Comparison of ENCODE assay signal across 25 cellular contexts in genomic region chr2:127626917-127627739, GRCh38. TPM values are rescaled to one million over a fixed set of nuclear protein-coding genes. Genes with fewer than 3 reads are reported as not detected.
DNase-seq lines count a peak whose midpoint lies in the region; ATAC-seq and TF ChIP-seq lines count a peak whose summit lies in the region.
"Had no signal": no experiment of that assay in that cellular context is flagged by ENCODE, and none has a peak within 500 bp of the region (broad histone marks: within the 10 kb centered on the region; RNA-seq: fewer than 3 reads in every experiment).

No MANE protein-coding gene starts in this region.

- ATAC-seq in Right ventricle myocardium superior (ENCODE audit: poor library complexity) (no peak), lower lobe of right lung (no peak), HG03432 (IDR thresholded peaks at IDR 0.05; ENCODE audit: unreplicated experiment) (no peak)
- no peak for ATAC-seq in stimulated activated naive B cell treated with anti-CD40 and anti-IgM and Interleukin-4, amounts not matched to agents 10 μg/mL and 1 μg/mL and 100 μg/mL, for 72 hours (replicated peaks)
- ATAC-seq: HCT116, SK-N-SH treated with all-trans-retinoic acid at 6 μM for 48 hours had no signal

- H3K4me3 Mint-ChIP-seq in stimulated activated naive B cell treated with anti-CD40 and anti-IgM and Interleukin-4, amounts not matched to agents 10 μg/mL and 1 μg/mL and 100 μg/mL, for 72 hours: no peak overlapping the region

- H3K27ac ChIP-seq in right atrium auricular region (no peak overlapping the region), lower lobe of right lung (no peak overlapping the region)
- H3K27ac ChIP-seq: RWPE1 had no signal

- H3K4me3 ChIP-seq in right atrium auricular region: no peak overlapping the region
- no peak overlapping the region for H3K4me3 ChIP-seq in H7 (ENCODE audit: insufficient read depth, low read depth, low read length)
- H3K4me3 ChIP-seq in lower lobe of right lung: no peak overlapping the region

- intact Hi-C loops in Right ventricle myocardium superior (cut with DNase I): no loop called here
- intact Hi-C loops in lower lobe of right lung (cut with DNase I): no loop called here

- H3K27ac Mint-ChIP-seq in stimulated activated naive B cell treated with anti-CD40 and anti-IgM and Interleukin-4, amounts not matched to agents 10 μg/mL and 1 μg/mL and 100 μg/mL, for 72 hours: peak overlapping the region; percentile 65

- H3K9me3 ChIP-seq in right atrium auricular region (no peaks in the 10 kb centered on the region), lower lobe of right lung (no peaks in the 10 kb centered on the region)
- H3K9me3 ChIP-seq: Caco-2 had no signal

- H3K4me1 ChIP-seq in right atrium auricular region (peaks cover 0 to 20% of the 10 kb centered on the region in 2 donors), lower lobe of right lung (peaks cover 28% of the 10 kb centered on the region)
- H3K4me1 ChIP-seq: Caco-2 had no signal

- H3K27me3 ChIP-seq in right atrium auricular region: no peaks in the 10 kb centered on the region
- H3K27me3 ChIP-seq in H7 (ENCODE audit: control insufficient read depth, insufficient read depth, low read length): no peaks in the 10 kb centered on the region
- H3K27me3 ChIP-seq in lower lobe of right lung (ENCODE audit: low read depth): no peaks in the 10 kb centered on the region

- H3K9me3 Mint-ChIP-seq in stimulated activated naive B cell treated with anti-CD40 and anti-IgM and Interleukin-4, amounts not matched to agents 10 μg/mL and 1 μg/mL and 100 μg/mL, for 72 hours: no peaks in the 10 kb centered on the region

- no peaks in the 10 kb centered on the region for H3K27me3 Mint-ChIP-seq in stimulated activated naive B cell treated with anti-CD40 and anti-IgM and Interleukin-4, amounts not matched to agents 10 μg/mL and 1 μg/mL and 100 μg/mL, for 72 hours

- TF ChIP-seq CTCF in right atrium auricular region (IDR thresholded peaks at IDR 0.05): no peak
- no peak for TF ChIP-seq CTCF in lower lobe of right lung (IDR thresholded peaks at IDR 0.05)
- TF ChIP-seq CTCF in GM13976 (IDR thresholded peaks at IDR 0.05; ENCODE audit: borderline replicate concordance, control extremely low read depth, extremely low read depth, insufficient read depth, missing control alignments): no peak

- DNase-seq in Right ventricle myocardium superior (peak; percentile 32), right atrium auricular region (ENCODE audit: low spot score) (no peak), H7 (peak; percentile 58), lower lobe of right lung (peak; percentile 41), GM13976 (ENCODE audit: low spot score) (no peak), middle frontal gyrus (ENCODE audit: extremely low spot score, low spot score) (no peak)
- no peak for DNase-seq in stimulated activated naive B cell treated with anti-CD40 and anti-IgM and Interleukin-4, amounts not matched to agents 10 μg/mL and 1 μg/mL and 100 μg/mL, for 72 hours
- DNase-seq: 8988T, Caco-2, DMS 273 treated with DMSO at 0.1 percent for 48 hours, GDM1, GOT3, Karpas-422, MV-4-11, NCI-H1105 treated with DMSO at 0.1 percent for 48 hours, NCI-H2029 treated with DMSO at 0.1 percent for 48 hours, NCI-H226, NCI-H510A treated with DMSO at 0.1 percent for 48 hours, NCI-H748 treated with DMSO at 0.1 percent for 48 hours had no signal

- H3K36me3 ChIP-seq in right atrium auricular region (no peaks in the 10 kb centered on the region), H7 (replicated peaks; ENCODE audit: control insufficient read depth, insufficient read depth, low read length) (no peaks in the 10 kb centered on the region), lower lobe of right lung (no peaks in the 10 kb centered on the region)

- in situ Hi-C loops in GM13976 (cut with MboI; ENCODE audit: low sequenced_read_pairs, unreplicated experiment): no loop called here

- H3K36me3 Mint-ChIP-seq in stimulated activated naive B cell treated with anti-CD40 and anti-IgM and Interleukin-4, amounts not matched to agents 10 μg/mL and 1 μg/mL and 100 μg/mL, for 72 hours: peaks cover 2 to 4% of the 10 kb centered on the region in 2 donors

- H3K4me1 Mint-ChIP-seq in stimulated activated naive B cell treated with anti-CD40 and anti-IgM and Interleukin-4, amounts not matched to agents 10 μg/mL and 1 μg/mL and 100 μg/mL, for 72 hours: peaks cover 62 to 98% of the 10 kb centered on the region in 2 donors

RNA-seq across cellular contexts. Expression of gene GPR17, which starts 18.8 kb away (rescaled TPM):
- total RNA-seq in Right ventricle myocardium superior: not detected
- total RNA-seq in right atrium auricular region: under 1 TPM in 1 of 2 donors, not detected in 1; 0.24 TPM
- total RNA-seq in H7 (2014; rRNA removed; shearing (Covaris generic)): not detected in 2 replicates
- 0.18 TPM for total RNA-seq in lower lobe of right lung
- total RNA-seq: Caco-2, Daoy, HT1080 had no signal

RNA-seq across cellular contexts. Expression of gene LIMS2, which starts 48.2 kb away (rescaled TPM):
- total RNA-seq in Right ventricle myocardium superior (237 TPM), right atrium auricular region (10 to 100 TPM; 80.2 to 91.7 TPM), lower lobe of right lung (148 TPM)
- 0.33 and 1.4 TPM in 2 replicates for total RNA-seq in H7 (2014; rRNA removed; shearing (Covaris generic))

Comparison
In these comparisons a context has a peak if more than half of its experiments do, and no peak if none do; other contexts are left out.
1. DNase-seq: peak in Right ventricle myocardium superior (single experiment), H7 (single experiment) and lower lobe of right lung (single experiment); none in right atrium auricular region (single experiment), stimulated activated naive B cell treated with anti-CD40 and anti-IgM and Interleukin-4, amounts not matched to agents 10 μg/mL and 1 μg/mL and 100 μg/mL, for 72 hours (single experiment), GM13976 (single experiment) and middle frontal gyrus (single experiment).
2. RNA of gene LIMS2, which starts 48.2 kb away (total RNA-seq): 237 TPM in Right ventricle myocardium superior (single experiment), 148 TPM in lower lobe of right lung (single experiment) and 80.2 to 91.7 TPM in right atrium auricular region; 0.33 to 1.4 TPM in H7; every median in the first group is over 10 times any median in the second.